ENCODE assay signal across 17 cellular contexts in the genomic region with DNA sequence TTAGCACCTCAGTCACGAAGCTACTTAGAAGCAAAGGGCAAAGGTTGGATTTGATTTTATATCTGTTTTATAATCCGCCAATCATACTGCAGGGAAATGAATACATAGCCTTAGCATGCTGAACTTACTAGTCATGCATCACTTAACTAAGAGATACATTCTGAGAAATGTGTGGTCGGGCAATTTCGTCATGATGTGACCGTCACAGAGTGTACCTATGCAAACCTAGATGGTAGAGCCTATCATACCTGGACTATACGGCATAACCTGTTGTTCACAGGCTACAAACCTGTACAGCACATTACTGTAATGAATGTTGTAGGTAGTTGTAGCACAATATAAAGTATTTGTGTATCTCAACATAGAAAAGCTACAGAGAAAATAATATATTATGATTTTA.
A peak's percentile ranks its signal among the peaks of the same experiment; 100 is the strongest.
DNase-seq lines count a peak whose midpoint lies in the region; ATAC-seq and TF ChIP-seq lines count a peak whose summit lies in the region.
"Had no signal": no experiment of that assay in that cellular context is flagged by ENCODE, and none has a peak within 500 bp of the region (broad histone marks: within the 10 kb centered on the region; RNA-seq: fewer than 3 reads in every experiment).

No MANE protein-coding gene starts in this region.

- ATAC-seq in GM18867 (IDR thresholded peaks at IDR 0.05; ENCODE audit: unreplicated experiment) (peak; percentile 48), HG02852 (IDR thresholded peaks at IDR 0.05; ENCODE audit: unreplicated experiment) (peak; percentile 48), heart right ventricle (no peak)
- ATAC-seq: HCT116, K562 had no signal

- peaks cover 24% of the 10 kb centered on the region for H3K4me1 ChIP-seq in testis
- no peaks in the 10 kb centered on the region for H3K4me1 ChIP-seq in heart right ventricle
- H3K4me1 ChIP-seq: BLaER1, Caco-2 had no signal

- peak overlapping the region; percentile 59 to 79 for H3K27ac ChIP-seq in testis
- H3K27ac ChIP-seq in heart right ventricle = no peak overlapping the region
- H3K27ac ChIP-seq: BLaER1, HL-60 had no signal

- H3K4me3 ChIP-seq in testis (no peak overlapping the region), heart right ventricle (no peak overlapping the region)
- H3K4me3 ChIP-seq: BLaER1, K562 had no signal

- DNase-seq in NCI-H526 treated with DMSO at 0.1 percent for 48 hours (lab: John Stamatoyannopoulos, UW) = peak; percentile 39
- no peak for DNase-seq in testis
- no peak for DNase-seq in activated CD4-positive, alpha-beta T cell treated with anti-CD3 and anti-CD28 coated beads, Interleukin-2, amount 50 U/mL, for 1 hour
- no peak for DNase-seq in NCI-H2107 (lab: John Stamatoyannopoulos, UW)
- no peak for DNase-seq in heart right ventricle
- DNase-seq: 8988T; AML-193; Caco-2; CD8-positive, alpha-beta memory T cell; GF-D8; Karpas-422 had no signal

- WGBS in testis, 2 donors = 88 to 91% methylated on average over 6 of the region's 6 CpGs
- 83 to 86% methylated on average over 6 of the region's 6 CpGs for WGBS in heart right ventricle, 2 donors

- TF ChIP-seq CTCF in testis (IDR thresholded peaks at IDR 0.05) = no peak
- no peak for TF ChIP-seq CTCF in heart right ventricle (IDR thresholded peaks at IDR 0.05)

- H3K36me3 ChIP-seq in testis (ENCODE audit: low read depth, missing control alignments) (no peaks in the 10 kb centered on the region), heart right ventricle (no peaks in the 10 kb centered on the region)
- H3K36me3 ChIP-seq: BLaER1 had no signal

- H3K9me3 ChIP-seq in testis (no peaks in the 10 kb centered on the region), heart right ventricle (no peaks in the 10 kb centered on the region)
- H3K9me3 ChIP-seq: BLaER1, Caco-2 had no signal

- no peak for TF ChIP-seq POLR2A in testis (IDR thresholded peaks at IDR 0.05)

- intact Hi-C loops in testis (cut with DNase I; ENCODE audit: low total_unique reads) (no loop called here), heart right ventricle (cut with DNase I) (no loop called here)

- H3K27me3 ChIP-seq in testis (no peaks in the 10 kb centered on the region), heart right ventricle (no peaks in the 10 kb centered on the region)
- H3K27me3 ChIP-seq: BLaER1 had no signal

Comparison
In these comparisons a context has a peak if more than half of its experiments do, and no peak if none do; other contexts are left out.
1. ATAC-seq: peak in GM18867 (single experiment) and HG02852 (single experiment); none in heart right ventricle (0 of 8).
2. H3K27ac ChIP-seq: peak in testis (2 of 2); none in heart right ventricle (0 of 10).